24 cellular contexts compared by ENCODE assay signal in genomic region chr14:73143617-73144016, GRCh38. TPM values are rescaled to one million over a fixed set of nuclear protein-coding genes. Genes with fewer than 3 reads are reported as not detected.
DNase-seq lines count a peak whose midpoint lies in the region; ATAC-seq and TF ChIP-seq lines count a peak whose summit lies in the region.
"Had no signal": no experiment of that assay in that cellular context is flagged by ENCODE, and none has a peak within 500 bp of the region (broad histone marks: within the 10 kb centered on the region; RNA-seq: fewer than 3 reads in every experiment).

No MANE protein-coding gene starts in this region.

- H3K79me2 ChIP-seq in GM23338 (replicated peaks; ENCODE audit: insufficient read depth) = peaks cover 95% of the 10 kb centered on the region
- H3K79me2 ChIP-seq in neural progenitor cell (ENCODE audit: low read depth) = peaks cover 92% of the 10 kb centered on the region

- H3K4me1 Mint-ChIP-seq in CD14-positive monocyte = peaks cover 31% of the 10 kb centered on the region
- H3K4me1 Mint-ChIP-seq in GM23338 = peaks cover 3% of the 10 kb centered on the region
- peaks cover 36% of the 10 kb centered on the region for H3K4me1 Mint-ChIP-seq in central memory CD8-positive, alpha-beta T cell
- H3K4me1 Mint-ChIP-seq in neural progenitor cell = peaks cover 28% of the 10 kb centered on the region

- H3K9ac ChIP-seq in neural progenitor cell = no peak overlapping the region

- no peaks in the 10 kb centered on the region for H3K9me3 Mint-ChIP-seq in CD14-positive monocyte
- no peaks in the 10 kb centered on the region for H3K9me3 Mint-ChIP-seq in GM23338
- no peaks in the 10 kb centered on the region for H3K9me3 Mint-ChIP-seq in central memory CD8-positive, alpha-beta T cell
- no peaks in the 10 kb centered on the region for H3K9me3 Mint-ChIP-seq in neural progenitor cell
- H3K9me3 Mint-ChIP-seq: dendritic cell treated with granulocyte-macrophage colony-stimulating factor and Interleukin-4, amounts not matched to agents 40 ng/mL and 50 ng/mL, for 4 days had no signal

- H3K27ac ChIP-seq in GM23338 (ENCODE audit: low read depth) (peak overlapping the region; percentile 15; the same call in 1 of the 2 replicates), neural progenitor cell (peak overlapping the region; percentile 78)
- H3K27ac ChIP-seq: body of pancreas, heart right ventricle, SK-N-MC, suprapubic skin had no signal

- H4K20me1 ChIP-seq in GM23338 (replicated peaks; ENCODE audit: insufficient read depth) (peaks cover 30% of the 10 kb centered on the region), neural progenitor cell (ENCODE audit: low read depth) (peaks cover 59% of the 10 kb centered on the region)

- H3K27ac Mint-ChIP-seq in CD14-positive monocyte (peak overlapping the region in 6 of 7 donors; percentile 4 to 85 (median 60)), GM23338 (no peak overlapping the region), neural progenitor cell (no peak overlapping the region)
- H3K27ac Mint-ChIP-seq in central memory CD8-positive, alpha-beta T cell (ENCODE audit: low read depth) = peak overlapping the region; percentile 17
- H3K27ac Mint-ChIP-seq: activated T-helper 1 cell treated with anti-CD3 and anti-CD28 coated beads, Interleukin-12 subunit alpha, Interleukin-12 subunit beta, Interleukin-2, Interleukin-4 antibody, amounts not matched to agents 30 ng/mL and 10 ng/mL and 1 ng/mL, durations not matched to agents 14 hours and 24 hours and 36 hours had no signal

- no peak overlapping the region for H2AFZ ChIP-seq in GM23338
- no peak overlapping the region for H2AFZ ChIP-seq in neural progenitor cell (replicated peaks)

- DNase-seq in CD14-positive monocyte (ENCODE audit: low spot score) (no peak), GM23338 (ENCODE audit: low spot score) (no peak), neural progenitor cell (ENCODE audit: low spot score) (no peak), SKM-1 (lab: John Stamatoyannopoulos, UW; ENCODE audit: unreplicated experiment) (no peak), NCI-H2081 treated with DMSO at 0.1 percent for 48 hours (lab: John Stamatoyannopoulos, UW) (no peak), GM20000 (ENCODE audit: low spot score) (no peak)
- DNase-seq in central memory CD8-positive, alpha-beta T cell (ENCODE audit: low spot score in 2 of 2) = no peak
- DNase-seq: activated CD8-positive, alpha-beta memory T cell treated with anti-CD3 and anti-CD28 coated beads for 24 hours; body of pancreas; DMS53; GF-D8; heart right ventricle; Kasumi-1; left ventricle myocardium superior; NCI-H1092; NCI-H2029 treated with DMSO at 0.1 percent for 48 hours; stimulated activated CD4-positive, alpha-beta T cell treated with anti-CD3 and anti-CD28 coated beads, Interleukin-12 subunit alpha, Interleukin-12 subunit beta, amount 100 ng/mL, for 4 hours had no signal

- no peaks in the 10 kb centered on the region for H3K36me3 ChIP-seq in GM23338 (ENCODE audit: insufficient read depth)
- no peaks in the 10 kb centered on the region for H3K36me3 ChIP-seq in neural progenitor cell

- H3K27me3 Mint-ChIP-seq in CD14-positive monocyte (ENCODE audit: low read depth in 3 of 3) = no peaks in the 10 kb centered on the region
- H3K27me3 Mint-ChIP-seq in GM23338 (ENCODE audit: insufficient read depth, low read depth, poor library complexity) = peaks cover 1% of the 10 kb centered on the region
- H3K27me3 Mint-ChIP-seq in central memory CD8-positive, alpha-beta T cell = no peaks in the 10 kb centered on the region
- no peaks in the 10 kb centered on the region for H3K27me3 Mint-ChIP-seq in neural progenitor cell (ENCODE audit: insufficient read depth, low read depth)
- H3K27me3 Mint-ChIP-seq: activated naive CD8-positive, alpha-beta T cell; dendritic cell treated with granulocyte-macrophage colony-stimulating factor and Interleukin-4, amounts not matched to agents 40 ng/mL and 50 ng/mL, for 4 days had no signal

- H3K27me3 ChIP-seq in GM23338 (ENCODE audit: insufficient read depth) (no peaks in the 10 kb centered on the region), neural progenitor cell (no peaks in the 10 kb centered on the region)
- H3K27me3 ChIP-seq: body of pancreas, heart right ventricle, suprapubic skin had no signal

- H3F3A ChIP-seq in GM23338 (replicated peaks; ENCODE audit: low read depth) = no peaks in the 10 kb centered on the region
- H3F3A ChIP-seq in neural progenitor cell (ENCODE audit: low read depth) = peaks cover 18% of the 10 kb centered on the region

- TF ChIP-seq CTCF in CD14-positive monocyte (IDR thresholded peaks at IDR 0.05) = no peak
- no peak for TF ChIP-seq CTCF in GM23338 (conservative IDR thresholded peaks at IDR 0.05; ENCODE audit: low read depth in 2 of 2)
- TF ChIP-seq CTCF in neural progenitor cell (IDR thresholded peaks at IDR 0.05) = no peak
- no peak for TF ChIP-seq CTCF in GM20000 (IDR thresholded peaks at IDR 0.05; ENCODE audit: extremely low read depth, missing control alignments)

- H3K4me3 Mint-ChIP-seq in CD14-positive monocyte = no peak overlapping the region
- no peak overlapping the region; the same call in 2 of the 3 replicates for H3K4me3 Mint-ChIP-seq in GM23338
- H3K4me3 Mint-ChIP-seq in central memory CD8-positive, alpha-beta T cell = no peak overlapping the region
- H3K4me3 Mint-ChIP-seq in neural progenitor cell = no peak overlapping the region
- H3K4me3 Mint-ChIP-seq: activated naive CD8-positive, alpha-beta T cell; activated T-helper 1 cell treated with anti-CD3 and anti-CD28 coated beads, Interleukin-12 subunit alpha, Interleukin-12 subunit beta, Interleukin-2, Interleukin-4 antibody, amounts not matched to agents 30 ng/mL and 10 ng/mL and 1 ng/mL, durations not matched to agents 14 hours and 24 hours and 36 hours; dendritic cell treated with granulocyte-macrophage colony-stimulating factor and Interleukin-4, amounts not matched to agents 40 ng/mL and 50 ng/mL, for 4 days had no signal

- H3K36me3 Mint-ChIP-seq in CD14-positive monocyte (peaks cover 31 to 44% of the 10 kb centered on the region in 2 donors), GM23338 (ENCODE audit: low read depth) (peaks cover 2% of the 10 kb centered on the region; the same call in 2 of the 3 replicates), neural progenitor cell (peaks cover 9% of the 10 kb centered on the region)
- H3K36me3 Mint-ChIP-seq in central memory CD8-positive, alpha-beta T cell (ENCODE audit: insufficient read depth) = peaks cover 8% of the 10 kb centered on the region

- no peak overlapping the region for H3K4me2 ChIP-seq in GM23338
- peak overlapping the region; percentile 65 for H3K4me2 ChIP-seq in neural progenitor cell

- no peak for ATAC-seq in GM23338
- no peak for ATAC-seq in central memory CD8-positive, alpha-beta T cell (replicated peaks; ENCODE audit: extremely low read depth, poor library complexity, severe bottlenecking)
- ATAC-seq in GM19324 (IDR thresholded peaks at IDR 0.05; ENCODE audit: low FRiP score, unreplicated experiment) = no peak
- ATAC-seq: activated CD4-positive, CD25-positive, alpha-beta regulatory T cell treated with anti-CD3 and anti-CD28 coated beads, Interleukin-2, amount 50 U/mL, for 24 hours; body of pancreas; left ventricle myocardium superior had no signal

- no peak overlapping the region for H3K4me3 ChIP-seq in GM23338
- no peak overlapping the region for H3K4me3 ChIP-seq in neural progenitor cell
- H3K4me3 ChIP-seq: body of pancreas, heart right ventricle, SK-N-MC, suprapubic skin had no signal

- H3K4me1 ChIP-seq in GM23338 (ENCODE audit: insufficient read depth) (no peaks in the 10 kb centered on the region), neural progenitor cell (peaks cover 17% of the 10 kb centered on the region)

- intact Hi-C loops in CD14-positive monocyte (cut with micrococcal nuclease) = no loop called here

- H3K9me2 ChIP-seq in GM23338 (ENCODE audit: insufficient read depth) = no peaks in the 10 kb centered on the region

- no peaks in the 10 kb centered on the region for H3K9me3 ChIP-seq in neural progenitor cell (ENCODE audit: low read depth)
- H3K9me3 ChIP-seq: body of pancreas, heart right ventricle, suprapubic skin had no signal

TF ChIP-seq in GM23338, 12 proteins besides CTCF, POLR2A, EP300 and RAD21 (continues in another document):
- TF ChIP-seq POLR2AphosphoS5 (IDR thresholded peaks at IDR 0.05; ENCODE audit: low read depth) = no peak
- no peak for TF ChIP-seq EZH2 (IDR thresholded peaks at IDR 0.05; ENCODE audit: low read depth, unreplicated experiment)
- no peak for TF ChIP-seq NANOG (IDR thresholded peaks at IDR 0.05; ENCODE audit: borderline replicate concordance)
- TF ChIP-seq EZH2phosphoT487 (IDR thresholded peaks at IDR 0.05; ENCODE audit: unreplicated experiment) = no peak
- no peak for TF ChIP-seq JUNB (IDR thresholded peaks at IDR 0.05; ENCODE audit: unreplicated experiment)
- no peak for TF ChIP-seq STAT1 (IDR thresholded peaks at IDR 0.05; ENCODE audit: unreplicated experiment)
- no peak for TF ChIP-seq ETS1 (IDR thresholded peaks at IDR 0.05)
- no peak for TF ChIP-seq ZNF331 (CRISPR knock-in tag; IDR thresholded peaks at IDR 0.05; ENCODE audit: low read depth)

RNA-seq across cellular contexts. Expression of gene PSEN1, which starts 7.3 kb away (rescaled TPM):
- polyA plus RNA-seq in CD14-positive monocyte (100 to 1,000 TPM in 1 of 2 donors, 10 to 100 TPM in 1; 85.6 to 130 TPM), GM23338 (2016; fragmentation: Nextera tagmentation; extraction: Ambion mirVana) (12.6 and 14.6 TPM in 2 replicates)
- 35.7 and 38.7 TPM in 2 replicates for total RNA-seq in GM23338 (2014; rRNA removed; shearing (Covaris generic))
- 55.3 and 80.5 TPM in 2 replicates for total RNA-seq in neural progenitor cell (ENCODE audit: low replicate concordance)

Comparison
In these comparisons a context has a peak if more than half of its experiments do, and no peak if none do; other contexts are left out.
1. H3K27ac Mint-ChIP-seq: peak in CD14-positive monocyte (6 of 7) and central memory CD8-positive, alpha-beta T cell (single experiment); none in GM23338 (single experiment) and neural progenitor cell (single experiment).